17 cellular contexts compared by ENCODE assay signal in genomic region chr22:32557424-32557823, GRCh38.
DNase-seq lines count a peak whose midpoint lies in the region; ATAC-seq, FAIRE-seq and TF ChIP-seq lines count a peak whose summit lies in the region.
"Had no signal": no experiment of that assay in that cellular context is flagged by ENCODE, and none has a peak within 500 bp of the region (broad histone marks: within the 10 kb centered on the region; RNA-seq: fewer than 3 reads in every experiment).

No MANE protein-coding gene starts in this region.

- peaks cover 30% of the 10 kb centered on the region for H3F3A ChIP-seq in smooth muscle cell (ENCODE audit: low read depth)

- FAIRE-seq in kidney (lab: Jason Lieb, UNC) = no peak
- FAIRE-seq: RCC 7860 had no signal

- no peaks in the 10 kb centered on the region for H3K79me2 ChIP-seq in smooth muscle cell (ENCODE audit: low read depth)

- no peak overlapping the region for H2AFZ ChIP-seq in smooth muscle cell (ENCODE audit: low read depth)

- WGBS in smooth muscle cell (ENCODE audit: low lambda C conversion rate) = 8% methylated on average over 5 of the region's 5 CpGs

- H3K36me3 Mint-ChIP-seq in activated CD4-positive, alpha-beta T cell treated with anti-CD3 and anti-CD28 coated beads, Interleukin-2, amount 10 ng/mL, durations not matched to agents 7 days and 5 days (ENCODE audit: low read depth) = no peaks in the 10 kb centered on the region

- H3K27ac Mint-ChIP-seq in activated CD4-positive, alpha-beta T cell treated with anti-CD3 and anti-CD28 coated beads, Interleukin-2, amount 10 ng/mL, durations not matched to agents 7 days and 5 days = no peak overlapping the region
- H3K27ac Mint-ChIP-seq: activated CD4-positive, alpha-beta T cell treated with anti-CD3 and anti-CD28 coated beads for 36 hours; stimulated activated naive CD8-positive, alpha-beta T cell treated with anti-CD3 and anti-CD28 coated beads, Interleukin-15, Interleukin-2, amounts not matched to agents 100 ng/mL and 50 ng/mL, for 24 hours had no signal

- H3K4me1 Mint-ChIP-seq in activated CD4-positive, alpha-beta T cell treated with anti-CD3 and anti-CD28 coated beads, Interleukin-2, amount 10 ng/mL, durations not matched to agents 7 days and 5 days = no peaks in the 10 kb centered on the region
- H3K4me1 Mint-ChIP-seq: activated CD4-positive, alpha-beta T cell treated with anti-CD3 and anti-CD28 coated beads for 36 hours had no signal

- H3K4me1 ChIP-seq in kidney (ENCODE audit: control insufficient read depth in 1 of 2, insufficient read depth in 1 of 2, low read depth in 1 of 2, low read length in 2 of 2) (peaks cover 3 to 8% of the 10 kb centered on the region in 2 donors), smooth muscle cell (ENCODE audit: low read depth) (peaks cover 7% of the 10 kb centered on the region)
- no peaks in the 10 kb centered on the region for H3K4me1 ChIP-seq in effector memory CD4-positive, alpha-beta T cell (ENCODE audit: control insufficient read depth, insufficient read depth, low read length, poor library complexity, severe bottlenecking)

- H3K27ac ChIP-seq in kidney (ENCODE audit: low read depth in 2 of 2, low read length in 2 of 2) (peak overlapping the region; percentile 7 to 38), smooth muscle cell (ENCODE audit: low read depth) (peak overlapping the region; percentile 95)
- H3K27ac ChIP-seq in effector memory CD4-positive, alpha-beta T cell (ENCODE audit: insufficient read depth, low read length, poor library complexity, severe bottlenecking) = no peak overlapping the region
- H3K27ac ChIP-seq: dorsolateral prefrontal cortex had no signal

- H3K9me3 ChIP-seq in kidney (ENCODE audit: control insufficient read depth in 1 of 2, low read length in 2 of 2) = no peaks in the 10 kb centered on the region
- no peaks in the 10 kb centered on the region for H3K9me3 ChIP-seq in smooth muscle cell (replicated peaks; ENCODE audit: low read depth)
- no peaks in the 10 kb centered on the region for H3K9me3 ChIP-seq in effector memory CD4-positive, alpha-beta T cell (ENCODE audit: control insufficient read depth, low read length)

- ATAC-seq in GM19463 (IDR thresholded peaks at IDR 0.05; ENCODE audit: unreplicated experiment) = no peak
- ATAC-seq: activated CD4-positive, alpha-beta T cell treated with anti-CD3 and anti-CD28 coated beads for 36 hours had no signal

- POLR2A ChIA-PET in activated CD4-positive, alpha-beta T cell treated with anti-CD3 and anti-CD28 coated beads, Interleukin-2, amount 10 ng/mL, durations not matched to agents 7 days and 5 days (lab: Charles Lee) = no interaction called here

- no peak for TF ChIP-seq CTCF in kidney (IDR thresholded peaks at IDR 0.05; ENCODE audit: borderline replicate concordance, extremely low read depth, insufficient read depth)
- no peak for TF ChIP-seq CTCF in smooth muscle cell (IDR thresholded peaks at IDR 0.05; ENCODE audit: borderline replicate concordance, insufficient read depth, poor library complexity, severe bottlenecking)

- CTCF ChIA-PET in activated CD4-positive, alpha-beta T cell treated with anti-CD3 and anti-CD28 coated beads, Interleukin-2, amount 10 ng/mL, durations not matched to agents 7 days and 5 days (lab: Charles Lee) = no interaction called here

- peak overlapping the region; percentile 17 for H3K4me2 ChIP-seq in smooth muscle cell

- no peaks in the 10 kb centered on the region for H3K27me3 ChIP-seq in smooth muscle cell (ENCODE audit: low read depth)
- no peaks in the 10 kb centered on the region for H3K27me3 ChIP-seq in effector memory CD4-positive, alpha-beta T cell (replicated peaks; ENCODE audit: control insufficient read depth, insufficient read depth, low read length, poor library complexity, severe bottlenecking)
- H3K27me3 ChIP-seq: dorsolateral prefrontal cortex had no signal

- DNase-seq in GM04504 (ENCODE audit: low read depth) = peak; percentile 62
- DNase-seq in amniotic epithelial cell (ENCODE audit: low read depth) = peak; percentile 14
- DNase-seq in kidney = no peak
- DNase-seq in smooth muscle cell (lab: John Stamatoyannopoulos, UW; ENCODE audit: unreplicated experiment) = no peak
- no peak for DNase-seq in effector memory CD4-positive, alpha-beta T cell
- DNase-seq in activated CD4-positive, alpha-beta T cell treated with anti-CD3 and anti-CD28 coated beads, Interleukin-2, amount 10 ng/mL, durations not matched to agents 7 days and 5 days = no peak
- DNase-seq in NCI-H446 treated with DMSO at 0.1 percent for 48 hours (lab: John Stamatoyannopoulos, UW) = no peak
- DNase-seq: activated CD4-positive, alpha-beta T cell treated with anti-CD3 and anti-CD28 coated beads for 36 hours; COR-L47; dorsolateral prefrontal cortex; islet precursor cell; MM.1S; NCI-H1930; NCI-H345 had no signal

- no peak overlapping the region for H3K4me3 Mint-ChIP-seq in activated CD4-positive, alpha-beta T cell treated with anti-CD3 and anti-CD28 coated beads, Interleukin-2, amount 10 ng/mL, durations not matched to agents 7 days and 5 days
- H3K4me3 Mint-ChIP-seq: activated CD4-positive, alpha-beta T cell treated with anti-CD3 and anti-CD28 coated beads for 36 hours; stimulated activated naive CD8-positive, alpha-beta T cell treated with anti-CD3 and anti-CD28 coated beads, Interleukin-15, Interleukin-2, amounts not matched to agents 100 ng/mL and 50 ng/mL, for 24 hours had no signal

- H3K36me3 ChIP-seq in kidney (ENCODE audit: control insufficient read depth in 1 of 2, insufficient read depth in 2 of 2, low read length in 2 of 2) (no peaks in the 10 kb centered on the region), smooth muscle cell (ENCODE audit: low read depth) (no peaks in the 10 kb centered on the region)
- no peaks in the 10 kb centered on the region for H3K36me3 ChIP-seq in effector memory CD4-positive, alpha-beta T cell (ENCODE audit: control insufficient read depth, insufficient read depth, low read length)

- intact Hi-C loops in kidney (cut with DNase I) = no loop called here

- H3K4me3 ChIP-seq in kidney (ENCODE audit: low read length in 2 of 2) = no peak overlapping the region
- no peak overlapping the region for H3K4me3 ChIP-seq in smooth muscle cell
- no peak overlapping the region for H3K4me3 ChIP-seq in effector memory CD4-positive, alpha-beta T cell (ENCODE audit: insufficient read depth, low read depth, low read length, poor library complexity, severe bottlenecking)
- H3K4me3 ChIP-seq: dorsolateral prefrontal cortex had no signal

- H4K20me1 ChIP-seq in smooth muscle cell (ENCODE audit: low read depth) = no peaks in the 10 kb centered on the region

- no peak overlapping the region for H3K9ac ChIP-seq in kidney (ENCODE audit: low read length in 2 of 2)
- peak overlapping the region; percentile 74 for H3K9ac ChIP-seq in smooth muscle cell (ENCODE audit: low read depth)

- no peaks in the 10 kb centered on the region for H3K9me3 Mint-ChIP-seq in activated CD4-positive, alpha-beta T cell treated with anti-CD3 and anti-CD28 coated beads, Interleukin-2, amount 10 ng/mL, durations not matched to agents 7 days and 5 days
- H3K9me3 Mint-ChIP-seq: stimulated activated naive CD8-positive, alpha-beta T cell treated with anti-CD3 and anti-CD28 coated beads, Interleukin-15, Interleukin-2, amounts not matched to agents 100 ng/mL and 50 ng/mL, for 24 hours had no signal

- peaks cover 5% of the 10 kb centered on the region for H3K27me3 Mint-ChIP-seq in activated CD4-positive, alpha-beta T cell treated with anti-CD3 and anti-CD28 coated beads, Interleukin-2, amount 10 ng/mL, durations not matched to agents 7 days and 5 days
- H3K27me3 Mint-ChIP-seq: activated CD4-positive, alpha-beta T cell treated with anti-CD3 and anti-CD28 coated beads for 36 hours; stimulated activated naive CD8-positive, alpha-beta T cell treated with anti-CD3 and anti-CD28 coated beads, Interleukin-15, Interleukin-2, amounts not matched to agents 100 ng/mL and 50 ng/mL, for 24 hours had no signal

Comparison
In these comparisons a context has a peak if more than half of its experiments do, and no peak if none do; other contexts are left out.
1. DNase-seq: peak in GM04504 (single experiment) and amniotic epithelial cell (single experiment); none in kidney (single experiment), smooth muscle cell (single experiment), effector memory CD4-positive, alpha-beta T cell (0 of 3), activated CD4-positive, alpha-beta T cell treated with anti-CD3 and anti-CD28 coated beads, Interleukin-2, amount 10 ng/mL, durations not matched to agents 7 days and 5 days (single experiment) and NCI-H446 treated with DMSO at 0.1 percent for 48 hours (single experiment).